9 cellular contexts compared by ENCODE assay signal in genomic region chr10:110324201-110324804, GRCh38. TPM values are rescaled to one million over a fixed set of nuclear protein-coding genes. Genes with fewer than 3 reads are reported as not detected.
DNase-seq lines count a peak whose midpoint lies in the region; ATAC-seq and TF ChIP-seq lines count a peak whose summit lies in the region.
"Had no signal": no experiment of that assay in that cellular context is flagged by ENCODE, and none has a peak within 500 bp of the region (broad histone marks: within the 10 kb centered on the region; RNA-seq: fewer than 3 reads in every experiment).

No MANE protein-coding gene starts in this region.

- TF ChIP-seq CTCF in fibroblast of lung (conservative IDR thresholded peaks at IDR 0.05 in 1 of 2, IDR thresholded peaks at IDR 0.05 in 1 of 2; ENCODE audit: low read depth in 1 of 2, low read length in 2 of 2), result no peak
- no peak for TF ChIP-seq CTCF in prostate gland (IDR thresholded peaks at IDR 0.05)
- TF ChIP-seq CTCF in suprapubic skin (IDR thresholded peaks at IDR 0.05), result no peak

- H3K9me3 ChIP-seq in fibroblast of lung (ENCODE audit: control insufficient read depth, insufficient read depth, low read depth, low read length), result no peaks in the 10 kb centered on the region
- H3K9me3 ChIP-seq in prostate gland, result no peaks in the 10 kb centered on the region
- peaks cover 6% of the 10 kb centered on the region for H3K9me3 ChIP-seq in suprapubic skin

- H3K4me3 ChIP-seq in fibroblast of lung (replicated peaks in 1 of 4; ENCODE audit: control extremely low read depth in 1 of 4, insufficient read depth in 1 of 4, low read depth in 3 of 4, low read length in 4 of 4) (no peak overlapping the region), prostate gland (no peak overlapping the region), suprapubic skin (no peak overlapping the region)

- H4K20me1 ChIP-seq in fibroblast of lung (ENCODE audit: control insufficient read depth, extremely low read depth, insufficient read depth, low read length), result no peaks in the 10 kb centered on the region

- ATAC-seq in GM18498 (IDR thresholded peaks at IDR 0.05; ENCODE audit: unreplicated experiment) (peak; percentile 55), GM21381 (IDR thresholded peaks at IDR 0.05; ENCODE audit: unreplicated experiment) (peak; percentile 57), HG03558 (IDR thresholded peaks at IDR 0.05; ENCODE audit: extremely low read depth, unreplicated experiment) (peak; percentile 35)

- H3K27ac ChIP-seq in fibroblast of lung (ENCODE audit: insufficient read depth, low read length) (peak overlapping the region; percentile 9), prostate gland (no peak overlapping the region), suprapubic skin (no peak overlapping the region)

- intact Hi-C loops in prostate gland (cut with DNase I), result no loop called here

- no peak for TF ChIP-seq POLR2A in prostate gland (IDR thresholded peaks at IDR 0.05)
- no peak for TF ChIP-seq POLR2A in suprapubic skin (IDR thresholded peaks at IDR 0.05)

- H3K36me3 ChIP-seq in fibroblast of lung (ENCODE audit: control insufficient read depth, insufficient read depth, low read length), result no peaks in the 10 kb centered on the region
- no peaks in the 10 kb centered on the region for H3K36me3 ChIP-seq in prostate gland
- no peaks in the 10 kb centered on the region for H3K36me3 ChIP-seq in suprapubic skin

- H3K79me2 ChIP-seq in fibroblast of lung (ENCODE audit: control insufficient read depth, insufficient read depth, low read length), result no peaks in the 10 kb centered on the region

- peaks cover 19% of the 10 kb centered on the region for H3K4me1 ChIP-seq in fibroblast of lung (ENCODE audit: control insufficient read depth, extremely low read depth, insufficient read depth, low read length)
- no peaks in the 10 kb centered on the region for H3K4me1 ChIP-seq in prostate gland (replicated peaks)
- H3K4me1 ChIP-seq in suprapubic skin, result no peaks in the 10 kb centered on the region

- no peak overlapping the region for H3K4me2 ChIP-seq in fibroblast of lung (ENCODE audit: extremely low read depth, insufficient read depth, low read length)

- H3K27me3 ChIP-seq in fibroblast of lung (ENCODE audit: control insufficient read depth, insufficient read depth, low read length) (no peaks in the 10 kb centered on the region), prostate gland (replicated peaks; ENCODE audit: insufficient read depth) (no peaks in the 10 kb centered on the region), suprapubic skin (no peaks in the 10 kb centered on the region)

- H3K9ac ChIP-seq in fibroblast of lung (ENCODE audit: insufficient read depth, low read length), result no peak overlapping the region

- no peak overlapping the region for H2AFZ ChIP-seq in fibroblast of lung (ENCODE audit: low read length)

- DNase-seq in fibroblast of lung (ENCODE audit: low read depth in 2 of 2) (peak in 1 of 2 donors; percentile 61), HPDE6-E6E7 (ENCODE audit: extremely low spot score) (no peak), NCI-H146 (lab: John Stamatoyannopoulos, UW) (no peak), prostate gland (ENCODE audit: low spot score) (no peak), suprapubic skin (ENCODE audit: low spot score in 2 of 2) (no peak)
- DNase-seq: stimulated activated CD4-positive, alpha-beta T cell treated with anti-CD3 and anti-CD28 coated beads, Interleukin-1b, Interleukin-23, amount 100 ng/mL, for 48 hours had no signal

- WGBS in prostate gland, result 68% methylated on average over 5 of the region's 5 CpGs
- WGBS in suprapubic skin, result 48% methylated on average over 5 of the region's 5 CpGs

- TF ChIP-seq EP300 in suprapubic skin (IDR thresholded peaks at IDR 0.05), result no peak

RNA-seq across cellular contexts. Expression of gene SMNDC1, which starts 19.6 kb away (rescaled TPM):
- 7.2 and 8.9 TPM in 2 replicates for total RNA-seq in fibroblast of lung
- polyA plus RNA-seq in fibroblast of lung, result 17.6 and 19.4 TPM in 2 replicates
- 20.4 and 21.3 TPM in 2 replicates for polyA plus RNA-seq in fibroblast of lung (2012)
- 0.08 and 4.2 TPM in 2 replicates for polyA minus RNA-seq in fibroblast of lung (ENCODE audit: low replicate concordance)
- total RNA-seq in prostate gland, result 10 to 100 TPM in 1 of 2 donors, 1 to 10 TPM in 1; 8.0 to 11.0 TPM
- 10 to 100 TPM; 10.3 to 15.8 (median 12.8) TPM for total RNA-seq in suprapubic skin
